ENCODE assay signal across 17 cellular contexts in genomic region chr11:82403640-82404305, GRCh38.
DNase-seq lines count a peak whose midpoint lies in the region; ATAC-seq lines count a peak whose summit lies in the region.
"Had no signal": no experiment of that assay in that cellular context is flagged by ENCODE, and none has a peak within 500 bp of the region (broad histone marks: within the 10 kb centered on the region; RNA-seq: fewer than 3 reads in every experiment).

No MANE protein-coding gene starts in this region.

- no peak overlapping the region for H3K27ac Mint-ChIP-seq in stimulated activated memory B cell treated with anti-CD40 and anti-IgM and Interleukin-4, amounts not matched to agents 10 μg/mL and 1 μg/mL and 100 μg/mL, for 72 hours
- no peak overlapping the region for H3K27ac Mint-ChIP-seq in activated T-cell treated with anti-CD3 and anti-CD28 coated beads, Interleukin-2, amount 50 U/mL, for 72 hours
- H3K27ac Mint-ChIP-seq: CD4-positive, alpha-beta memory T cell; GM23338; H9 had no signal

- no peaks in the 10 kb centered on the region for H3K4me1 Mint-ChIP-seq in stimulated activated memory B cell treated with anti-CD40 and anti-IgM and Interleukin-4, amounts not matched to agents 10 μg/mL and 1 μg/mL and 100 μg/mL, for 72 hours
- H3K4me1 Mint-ChIP-seq in activated T-cell treated with anti-CD3 and anti-CD28 coated beads, Interleukin-2, amount 50 U/mL, for 72 hours (ENCODE audit: low read depth) = no peaks in the 10 kb centered on the region
- H3K4me1 Mint-ChIP-seq: CD4-positive, alpha-beta memory T cell; GM23338; H9 had no signal

- peak; percentile 8 for DNase-seq in activated gamma-delta T cell (lab: John Stamatoyannopoulos, UW)
- DNase-seq in activated gamma-delta T cell treated with Interleukin-2 at 50 U/mL for 16 hours = no peak
- no peak for DNase-seq in NCI-H82 treated with DMSO at 0.1 percent for 48 hours (lab: John Stamatoyannopoulos, UW; ENCODE audit: unreplicated experiment)
- no peak for DNase-seq in activated T-cell treated with anti-CD3 and anti-CD28 coated beads, Interleukin-2, amount 50 U/mL, for 72 hours
- no peak for DNase-seq in NCI-H2107 (lab: John Stamatoyannopoulos, UW)
- DNase-seq: C1 segment of cervical spinal cord; Calu3; CD4-positive, alpha-beta memory T cell; COR-L47; DMS53; DMS79 treated with DMSO at 0.1 percent for 48 hours; GF-D8; H9 had no signal

- no peaks in the 10 kb centered on the region for H3K36me3 Mint-ChIP-seq in stimulated activated memory B cell treated with anti-CD40 and anti-IgM and Interleukin-4, amounts not matched to agents 10 μg/mL and 1 μg/mL and 100 μg/mL, for 72 hours
- H3K36me3 Mint-ChIP-seq in activated T-cell treated with anti-CD3 and anti-CD28 coated beads, Interleukin-2, amount 50 U/mL, for 72 hours (ENCODE audit: insufficient read depth in 2 of 2) = no peaks in the 10 kb centered on the region
- H3K36me3 Mint-ChIP-seq: CD4-positive, alpha-beta memory T cell had no signal

- peak; percentile 56 for ATAC-seq in HG02870 (IDR thresholded peaks at IDR 0.05; ENCODE audit: unreplicated experiment)
- ATAC-seq in stimulated activated memory B cell treated with anti-CD40 and anti-IgM and Interleukin-4, amounts not matched to agents 10 μg/mL and 1 μg/mL and 100 μg/mL, for 72 hours = peak; percentile 50
- ATAC-seq in activated T-cell treated with anti-CD3 and anti-CD28 coated beads, Interleukin-2, amount 50 U/mL, for 72 hours (replicated peaks in 1 of 2) = no peak
- ATAC-seq: GM23338, HCT116 had no signal

- H3K4me3 Mint-ChIP-seq in stimulated activated memory B cell treated with anti-CD40 and anti-IgM and Interleukin-4, amounts not matched to agents 10 μg/mL and 1 μg/mL and 100 μg/mL, for 72 hours = no peak overlapping the region
- no peak overlapping the region for H3K4me3 Mint-ChIP-seq in activated T-cell treated with anti-CD3 and anti-CD28 coated beads, Interleukin-2, amount 50 U/mL, for 72 hours
- H3K4me3 Mint-ChIP-seq: CD4-positive, alpha-beta memory T cell; GM23338; H9 had no signal

- H3K27me3 Mint-ChIP-seq in stimulated activated memory B cell treated with anti-CD40 and anti-IgM and Interleukin-4, amounts not matched to agents 10 μg/mL and 1 μg/mL and 100 μg/mL, for 72 hours = peaks cover 13% of the 10 kb centered on the region
- no peaks in the 10 kb centered on the region for H3K27me3 Mint-ChIP-seq in activated T-cell treated with anti-CD3 and anti-CD28 coated beads, Interleukin-2, amount 50 U/mL, for 72 hours (ENCODE audit: low read depth)
- H3K27me3 Mint-ChIP-seq: CD4-positive, alpha-beta memory T cell had no signal

- peaks cover 10% of the 10 kb centered on the region for H3K9me3 Mint-ChIP-seq in stimulated activated memory B cell treated with anti-CD40 and anti-IgM and Interleukin-4, amounts not matched to agents 10 μg/mL and 1 μg/mL and 100 μg/mL, for 72 hours
- H3K9me3 Mint-ChIP-seq in activated T-cell treated with anti-CD3 and anti-CD28 coated beads, Interleukin-2, amount 50 U/mL, for 72 hours = peaks cover 2 to 3% of the 10 kb centered on the region in 2 donors
- H3K9me3 Mint-ChIP-seq: H9 had no signal

Comparison
In these comparisons a context has a peak if more than half of its experiments do, and no peak if none do; other contexts are left out.
1. ATAC-seq: peak in HG02870 (single experiment) and stimulated activated memory B cell treated with anti-CD40 and anti-IgM and Interleukin-4, amounts not matched to agents 10 μg/mL and 1 μg/mL and 100 μg/mL, for 72 hours (single experiment); none in activated T-cell treated with anti-CD3 and anti-CD28 coated beads, Interleukin-2, amount 50 U/mL, for 72 hours (0 of 2).